Comparison of ENCODE assay signal across 21 cellular contexts in genomic region chr6:43846556-43846955, GRCh38.
DNase-seq lines count a peak whose midpoint lies in the region; ATAC-seq, FAIRE-seq and TF ChIP-seq lines count a peak whose summit lies in the region.
"Had no signal": no experiment of that assay in that cellular context is flagged by ENCODE, and none has a peak within 500 bp of the region (broad histone marks: within the 10 kb centered on the region; RNA-seq: fewer than 3 reads in every experiment).

No MANE protein-coding gene starts in this region.

- TF ChIP-seq POLR2A in K562 (conservative IDR thresholded peaks at IDR 0.05) = no peak

- no peaks in the 10 kb centered on the region for H3K36me3 Mint-ChIP-seq in activated CD8-positive, alpha-beta T cell treated with anti-CD3 and anti-CD28 coated beads for 36 hours (ENCODE audit: low read depth)
- H3K36me3 Mint-ChIP-seq: CD14-positive monocyte had no signal

- no peak overlapping the region for H4K8ac ChIP-seq in trophoblast cell (ENCODE audit: low read depth, low read length)

- H3K27me3 Mint-ChIP-seq in activated CD8-positive, alpha-beta T cell treated with anti-CD3 and anti-CD28 coated beads for 36 hours = peaks cover 2% of the 10 kb centered on the region

- TF ChIP-seq CTCF in Panc1 (IDR thresholded peaks at IDR 0.05) (no peak), K562 (IDR thresholded peaks at IDR 0.05 in 2 of 3, conservative IDR thresholded peaks at IDR 0.05 in 1 of 3; ENCODE audit: insufficient read depth in 2 of 3, low read depth in 1 of 3, low read length in 3 of 3) (no peak), left ventricle myocardium inferior (IDR thresholded peaks at IDR 0.05; ENCODE audit: borderline replicate concordance) (no peak)
- no peak for TF ChIP-seq CTCF in activated CD8-positive, alpha-beta T cell treated with anti-CD3 and anti-CD28 coated beads for 36 hours (IDR thresholded peaks at IDR 0.05)

- H3K14ac ChIP-seq in trophoblast cell (ENCODE audit: low read length) = no peak overlapping the region

- H3K27me3 ChIP-seq in Panc1 (ENCODE audit: control insufficient read depth, insufficient read depth, low read length) = no peaks in the 10 kb centered on the region; the same call in 1 of the 2 replicates
- H3K27me3 ChIP-seq in K562 (ENCODE audit: control insufficient read depth in 2 of 2, insufficient read depth in 2 of 2, low read length in 2 of 2) = no peaks in the 10 kb centered on the region
- H3K27me3 ChIP-seq in trophoblast cell (ENCODE audit: insufficient read depth, low read length) = no peaks in the 10 kb centered on the region
- no peaks in the 10 kb centered on the region for H3K27me3 ChIP-seq in left ventricle myocardium inferior (ENCODE audit: low read depth)

- H3K36me3 ChIP-seq in Panc1 (ENCODE audit: control insufficient read depth, insufficient read depth, low read length) = no peaks in the 10 kb centered on the region
- no peaks in the 10 kb centered on the region for H3K36me3 ChIP-seq in K562 (ENCODE audit: control insufficient read depth, insufficient read depth, low read length)
- H3K36me3 ChIP-seq in trophoblast cell (ENCODE audit: control insufficient read depth in 1 of 2, insufficient read depth in 2 of 2, low read length in 2 of 2) = no peaks in the 10 kb centered on the region
- no peaks in the 10 kb centered on the region for H3K36me3 ChIP-seq in left ventricle myocardium inferior

- in situ Hi-C loops in Panc1 (cut with HindIII; ENCODE audit: low pct_unique_long_range_greater_than_20kb, low sequenced_read_pairs) = no loop called here
- in situ Hi-C loops in K562 (cut with MboI) = no loop called here

- H3K27ac Mint-ChIP-seq in activated CD8-positive, alpha-beta T cell treated with anti-CD3 and anti-CD28 coated beads for 36 hours = no peak overlapping the region
- H3K27ac Mint-ChIP-seq: CD14-positive monocyte had no signal

- no TSS peak for BruUV-seq in Panc1 (replicated peaks; lab: Mats Ljungman, UMichigan)
- BruUV-seq in K562 (replicated peaks; lab: Mats Ljungman, UMichigan) = no TSS peak

- H3K9ac ChIP-seq in K562 (ENCODE audit: insufficient read depth in 1 of 2, low read depth in 2 of 2, low read length in 2 of 2) = no peak overlapping the region
- H3K9ac ChIP-seq in trophoblast cell (ENCODE audit: low read length) = no peak overlapping the region

- H3K27ac ChIP-seq in Panc1 (ENCODE audit: low read length) (no peak overlapping the region), K562 (ENCODE audit: extremely low read depth, low read depth, low read length) (no peak overlapping the region), trophoblast cell (ENCODE audit: low read depth, low read length) (no peak overlapping the region), left ventricle myocardium inferior (replicated peaks) (no peak overlapping the region)
- H3K27ac ChIP-seq: SK-N-MC had no signal

- H3K4me3 ChIP-seq in Panc1 (ENCODE audit: low read depth in 2 of 2, low read length in 2 of 2) (no peak overlapping the region), K562 (no peak overlapping the region), trophoblast cell (ENCODE audit: low read depth, low read length) (no peak overlapping the region), left ventricle myocardium inferior (no peak overlapping the region)
- H3K4me3 ChIP-seq: SK-N-MC had no signal

- H3K9me3 Mint-ChIP-seq in activated CD8-positive, alpha-beta T cell treated with anti-CD3 and anti-CD28 coated beads for 36 hours = no peaks in the 10 kb centered on the region
- H3K9me3 Mint-ChIP-seq: CD14-positive monocyte had no signal

- no peaks in the 10 kb centered on the region for H3K9me1 ChIP-seq in K562 (ENCODE audit: control insufficient read depth, insufficient read depth, low read length)

- CTCF ChIA-PET in Panc1 (lab: Charles Lee) = no interaction called here
- CTCF ChIA-PET in K562 (lab: Yijun Ruan, JAX; ENCODE audit: low intra/inter-chr PET ratio) = no interaction called here
- CTCF ChIA-PET in activated CD8-positive, alpha-beta T cell treated with anti-CD3 and anti-CD28 coated beads for 36 hours (lab: Charles Lee) = interaction anchor here (0.8 kb wide), 1 partner anchor 14 kb away, joined by 3 read pairs; no protein-coding TSS in a partner anchor

- H3K4me1 Mint-ChIP-seq in activated CD8-positive, alpha-beta T cell treated with anti-CD3 and anti-CD28 coated beads for 36 hours (ENCODE audit: low read depth) = no peaks in the 10 kb centered on the region

- FAIRE-seq in K562 (lab: Jason Lieb, UNC) (no peak), GM19239 (lab: Jason Lieb, UNC) (no peak)
- FAIRE-seq: GM12891 had no signal

- H3K79me1 ChIP-seq in trophoblast cell (ENCODE audit: low read length) = peaks cover 12% of the 10 kb centered on the region

- H2AFZ ChIP-seq in K562 (ENCODE audit: low read depth, low read length) (no peak overlapping the region), trophoblast cell (ENCODE audit: insufficient read depth, low read length, poor library complexity) (no peak overlapping the region)

- H3K18ac ChIP-seq in trophoblast cell (ENCODE audit: low read length) = no peak overlapping the region

- TF ChIP-seq EP300 in K562 (IDR thresholded peaks at IDR 0.05; ENCODE audit: low read length) = no peak

- no peak overlapping the region for H3K4me2 ChIP-seq in K562 (ENCODE audit: insufficient read depth, low read length)
- no peak overlapping the region for H3K4me2 ChIP-seq in trophoblast cell (ENCODE audit: low read length)

- no peak overlapping the region for H4K12ac ChIP-seq in trophoblast cell (ENCODE audit: low read depth, low read length)

- intact Hi-C loops in Panc1 (cut with micrococcal nuclease; ENCODE audit: unreplicated experiment) = no loop called here
- intact Hi-C loops in K562 (cut with micrococcal nuclease) = no loop called here
- intact Hi-C loops in activated CD8-positive, alpha-beta T cell treated with anti-CD3 and anti-CD28 coated beads for 36 hours (cut with micrococcal nuclease) = no loop called here
- intact Hi-C loops in left ventricle myocardium inferior (cut with micrococcal nuclease) = no loop called here

- H3K4ac ChIP-seq in trophoblast cell (ENCODE audit: low read depth, low read length) = no peak overlapping the region

- no peaks in the 10 kb centered on the region for H4K20me1 ChIP-seq in K562 (replicated peaks; ENCODE audit: control insufficient read depth, insufficient read depth, low read length)

- no peaks in the 10 kb centered on the region for H3K9me3 ChIP-seq in Panc1 (ENCODE audit: control insufficient read depth, insufficient read depth, low read depth, low read length)
- no peaks in the 10 kb centered on the region for H3K9me3 ChIP-seq in K562 (replicated peaks; ENCODE audit: control insufficient read depth, insufficient read depth, low read depth, low read length)
- H3K9me3 ChIP-seq in trophoblast cell (ENCODE audit: insufficient read depth, low read depth, low read length) = peaks cover 2% of the 10 kb centered on the region
- no peaks in the 10 kb centered on the region for H3K9me3 ChIP-seq in left ventricle myocardium inferior (replicated peaks)

- POLR2A ChIA-PET in Panc1 (lab: Charles Lee) (no interaction called here), K562 (lab: Yijun Ruan, JAX) (interaction anchor here (0.6 to 2.2 kb wide), 8 partner anchors 10 to 466 kb away, joined by 3 to 12 read pairs (median 4); no protein-coding TSS in a partner anchor)
- POLR2A ChIA-PET in activated CD8-positive, alpha-beta T cell treated with anti-CD3 and anti-CD28 coated beads for 36 hours (lab: Charles Lee) = no interaction called here

- H4K91ac ChIP-seq in trophoblast cell (ENCODE audit: low read depth, low read length) = no peak overlapping the region

- ATAC-seq in Panc1 = 0 out of 2 replicates have a peak, but pooled peaks have one; percentile 57
- no peak for ATAC-seq in K562
- no peak for ATAC-seq in activated CD8-positive, alpha-beta T cell treated with anti-CD3 and anti-CD28 coated beads for 36 hours

- no peak for TF ChIP-seq RAD21 in K562 (CRISPR knock-in tag; conservative IDR thresholded peaks at IDR 0.05 in 1 of 2, IDR thresholded peaks at IDR 0.05 in 1 of 2)

- H3K79me2 ChIP-seq in K562 (ENCODE audit: control insufficient read depth, insufficient read depth, low read length) = no peaks in the 10 kb centered on the region
- peaks cover 4% of the 10 kb centered on the region for H3K79me2 ChIP-seq in trophoblast cell (ENCODE audit: control insufficient read depth, insufficient read depth, low read length, poor library complexity)

- WGBS in K562 (ENCODE audit: insufficient coverage, low coverage, missing lambda C conversion rate) = 61% methylated on average over 8 of the region's 8 CpGs
- WGBS in trophoblast cell (ENCODE audit: extremely low coverage, insufficient coverage, insufficient read length) = no CpG with 5 or more reads among the region's 8 CpGs

- H2BK12ac ChIP-seq in trophoblast cell (ENCODE audit: low read length) = no peak overlapping the region

- no peak overlapping the region for H2BK5ac ChIP-seq in trophoblast cell (ENCODE audit: low read depth, low read length, poor library complexity)

- no peak overlapping the region for H2BK120ac ChIP-seq in trophoblast cell (ENCODE audit: insufficient read depth, low read length, poor library complexity)

- H3K23ac ChIP-seq in trophoblast cell (ENCODE audit: low read length) = no peak overlapping the region

- no peaks in the 10 kb centered on the region for H3K4me1 ChIP-seq in Panc1 (ENCODE audit: control insufficient read depth, insufficient read depth, low read length)
- H3K4me1 ChIP-seq in K562 (replicated peaks in 1 of 2; ENCODE audit: control insufficient read depth in 2 of 2, insufficient read depth in 2 of 2, low read length in 2 of 2) = peaks cover 9 to 13% of the 10 kb centered on the region in 2 experiments
- peaks cover 14 to 24% of the 10 kb centered on the region in 2 experiments for H3K4me1 ChIP-seq in trophoblast cell (ENCODE audit: control insufficient read depth in 1 of 2, insufficient read depth in 2 of 2, low read length in 2 of 2)
- no peaks in the 10 kb centered on the region for H3K4me1 ChIP-seq in left ventricle myocardium inferior

- DNase-seq in HCEC 1CT (peak; percentile 32), Panc1 (ENCODE audit: low read depth, low spot score) (no peak), K562 (ENCODE audit: extremely low read depth in 1 of 4, low spot score in 3 of 4) (no peak), trophoblast cell (peak; percentile 61 to 76), NCI-H1048 (lab: John Stamatoyannopoulos, UW) (no peak), left ventricle myocardium inferior (no peak), GM19239 (ENCODE audit: insufficient read length, low spot score) (no peak)
- DNase-seq in activated CD8-positive, alpha-beta T cell treated with anti-CD3 and anti-CD28 coated beads for 36 hours = no peak
- DNase-seq: COR-L47; DMS153; GOT3; Kasumi-1; MV-4-11; NCI-H1436 treated with DMSO at 0.1 percent for 48 hours; NCI-H345; NCI-H69; NK-92 treated with Interleukin-12 subunit alpha and Interleukin-12 subunit beta, amount 100 ng/mL, for 24 hours; OCI-M1 had no signal

- H3K4me3 Mint-ChIP-seq in activated CD8-positive, alpha-beta T cell treated with anti-CD3 and anti-CD28 coated beads for 36 hours = no peak overlapping the region
- H3K4me3 Mint-ChIP-seq: CD14-positive monocyte had no signal

- H2AK5ac ChIP-seq in trophoblast cell (ENCODE audit: low read length) = no peak overlapping the region

Comparison
In these comparisons a context has a peak if more than half of its experiments do, and no peak if none do; other contexts are left out.
1. DNase-seq: peak in HCEC 1CT (single experiment) and trophoblast cell (2 of 2); none in Panc1 (single experiment), K562 (0 of 4), NCI-H1048 (single experiment), activated CD8-positive, alpha-beta T cell treated with anti-CD3 and anti-CD28 coated beads for 36 hours (single experiment), left ventricle myocardium inferior (single experiment) and GM19239 (single experiment).